ENCODE assay signal across 25 cellular contexts in genomic region chr15:41899854-41900442, GRCh38. TPM values are rescaled to one million over a fixed set of nuclear protein-coding genes. Genes with fewer than 3 reads are reported as not detected.
DNase-seq lines count a peak whose midpoint lies in the region; ATAC-seq and TF ChIP-seq lines count a peak whose summit lies in the region.
"Had no signal": no experiment of that assay in that cellular context is flagged by ENCODE, and none has a peak within 500 bp of the region (broad histone marks: within the 10 kb centered on the region; RNA-seq: fewer than 3 reads in every experiment).

No MANE protein-coding gene starts in this region.

- no peak for ATAC-seq in SK-N-SH treated with all-trans-retinoic acid at 6 μM for 48 hours
- ATAC-seq in HCT116: no peak
- no peak for ATAC-seq in HG03342 (IDR thresholded peaks at IDR 0.05; ENCODE audit: unreplicated experiment)
- no peak for ATAC-seq in GM23338
- ATAC-seq: A549, esophagus mucosa, gastrocnemius medialis, upper lobe of right lung had no signal

- H3K9me3 ChIP-seq in SK-N-SH (no peaks in the 10 kb centered on the region), HCT116 (ENCODE audit: control insufficient read depth in 1 of 2, insufficient read depth in 1 of 2, low read depth in 1 of 2, low read length in 2 of 2) (no peaks in the 10 kb centered on the region), WERI-Rb-1 (ENCODE audit: severe bottlenecking) (no peaks in the 10 kb centered on the region)
- H3K9me3 ChIP-seq: A549, gastrocnemius medialis, Peyer's patch, prostate gland, upper lobe of right lung had no signal

- H3K27ac ChIP-seq in SK-N-SH (ENCODE audit: low read depth in 2 of 2, low read length in 1 of 2) (peak overlapping the region in 1 of 2 experiments; percentile 53; a peak in 2 of 4 replicates), HCT116 (ENCODE audit: low read depth, low read length) (no peak overlapping the region), WERI-Rb-1 (peak overlapping the region; percentile 75), GM23338 (ENCODE audit: low read depth) (no peak overlapping the region)
- H3K27ac ChIP-seq: A549, gastrocnemius medialis, neural progenitor cell, Peyer's patch, prostate gland, SK-N-MC, skin epidermis, upper lobe of right lung had no signal

- 81% methylated on average over 6 of the region's 6 CpGs for WGBS in SK-N-SH (ENCODE audit: low lambda C conversion rate)

- BruUV-seq in HCT116 (replicated peaks; lab: Mats Ljungman, UMichigan): TSS peak; percentile 35

- H3K36me3 Mint-ChIP-seq in nephron (ENCODE audit: low read depth) (peaks cover 13% of the 10 kb centered on the region), GM23338 (ENCODE audit: low read depth) (peaks cover 32% of the 10 kb centered on the region)
- H3K36me3 Mint-ChIP-seq: neural progenitor cell had no signal

- no peaks in the 10 kb centered on the region for H4K20me1 ChIP-seq in SK-N-SH (ENCODE audit: insufficient read depth)
- no peaks in the 10 kb centered on the region for H4K20me1 ChIP-seq in HCT116 (ENCODE audit: insufficient read depth)
- peaks cover 8% of the 10 kb centered on the region; the same call in 1 of the 2 replicates for H4K20me1 ChIP-seq in GM23338 (replicated peaks; ENCODE audit: insufficient read depth)

- TF ChIP-seq RAD21 in SK-N-SH (IDR thresholded peaks at IDR 0.05; ENCODE audit: low read length) (peak; percentile 21), HCT116 (IDR thresholded peaks at IDR 0.05; ENCODE audit: low read depth) (no peak)

- DNase-seq in SK-N-SH (no peak), HCT116 (ENCODE audit: low read depth, low spot score) (no peak), WERI-Rb-1 (peak; percentile 68), GM23338 (ENCODE audit: low spot score) (no peak), T-helper 2 cell (no peak)
- DNase-seq: activated CD4-positive, alpha-beta T cell treated with anti-CD3 and anti-CD28 coated beads, Interleukin-2, amount 10 ng/mL, durations not matched to agents 24 days and 14 days; activated gamma-delta T cell treated with Interleukin-2 at 50 U/mL for 16 hours; amniotic stem cell; effector CD4-positive, alpha-beta T cell; gastrocnemius medialis; KBM-7; NCI-H1092 treated with DMSO at 0.1 percent for 48 hours; NCI-H774; Peyer's patch; stimulated activated CD4-positive, alpha-beta T cell treated with anti-CD3 and anti-CD28 coated beads, Interleukin-4, amount 100 ng/mL, for 1 hour; upper lobe of right lung had no signal

- no peak for TF ChIP-seq POLR2A in HCT116 (IDR thresholded peaks at IDR 0.05; ENCODE audit: borderline replicate concordance, extremely low read depth, insufficient read depth, insufficient read length)

- intact Hi-C loops in HCT116 (cut with micrococcal nuclease): loop anchor here (5.0 to 10.0 kb wide), 3 partner anchors 73 to 433 kb away; partner anchors contain the start of gene JMJD7

- H3K79me2 ChIP-seq in SK-N-SH (ENCODE audit: insufficient read depth) (no peaks in the 10 kb centered on the region), HCT116 (ENCODE audit: insufficient read depth, low read length) (no peaks in the 10 kb centered on the region), GM23338 (replicated peaks; ENCODE audit: insufficient read depth) (0 out of 2 replicates have a peak, but pooled peaks cover 3% of the 10 kb centered on the region)

- H3K9ac ChIP-seq in SK-N-SH (no peak overlapping the region), HCT116 (ENCODE audit: low read length) (no peak overlapping the region)
- H3K9ac ChIP-seq: neural progenitor cell had no signal

- H3K4me2 ChIP-seq in SK-N-SH (no peak overlapping the region), HCT116 (ENCODE audit: low read length) (no peak overlapping the region), GM23338 (no peak overlapping the region)
- H3K4me2 ChIP-seq: A549, neural progenitor cell had no signal

- H3F3A ChIP-seq in SK-N-SH (replicated peaks; ENCODE audit: insufficient read depth): peaks cover 15% of the 10 kb centered on the region
- peaks cover 3% of the 10 kb centered on the region; the same call in 1 of the 2 replicates for H3F3A ChIP-seq in GM23338 (replicated peaks; ENCODE audit: low read depth)

- H3K4me1 Mint-ChIP-seq in nephron (peaks cover 62% of the 10 kb centered on the region), GM23338 (peaks cover 3% of the 10 kb centered on the region; the same call in 2 of the 3 replicates)

- no peak overlapping the region for H3K4me3 ChIP-seq in SK-N-SH (ENCODE audit: low read depth in 2 of 2, low read length in 1 of 2)
- no peak overlapping the region for H3K4me3 ChIP-seq in HCT116 (replicated peaks in 1 of 2; ENCODE audit: low read depth in 1 of 2, low read length in 2 of 2)
- H3K4me3 ChIP-seq in WERI-Rb-1 (ENCODE audit: low read depth, low read length): no peak overlapping the region
- no peak overlapping the region for H3K4me3 ChIP-seq in GM23338
- H3K4me3 ChIP-seq: A549, gastrocnemius medialis, neural progenitor cell, Peyer's patch, prostate gland, SK-N-MC, skin epidermis, upper lobe of right lung had no signal

- H2AFZ ChIP-seq in SK-N-SH (ENCODE audit: low read depth) (no peak overlapping the region), HCT116 (ENCODE audit: low read depth, low read length, poor library complexity, severe bottlenecking) (no peak overlapping the region), GM23338 (no peak overlapping the region)
- H2AFZ ChIP-seq: neural progenitor cell had no signal

- H3K27me3 Mint-ChIP-seq in nephron (ENCODE audit: low read depth): peaks cover 4% of the 10 kb centered on the region
- H3K27me3 Mint-ChIP-seq in GM23338 (ENCODE audit: insufficient read depth, low read depth, poor library complexity): peaks cover 10% of the 10 kb centered on the region
- H3K27me3 Mint-ChIP-seq: activated CD4-positive, alpha-beta T cell treated with anti-CD3 and anti-CD28 coated beads, Interleukin-2, amount 10 ng/mL, durations not matched to agents 24 days and 14 days had no signal

- H3K36me3 ChIP-seq in SK-N-SH (replicated peaks in 1 of 2; ENCODE audit: control insufficient read depth in 1 of 2, insufficient read depth in 2 of 2, low read length in 1 of 2) (peaks cover 9 to 12% of the 10 kb centered on the region in 2 experiments), HCT116 (ENCODE audit: control insufficient read depth in 1 of 2, insufficient read depth in 2 of 2, low read length in 2 of 2) (peaks cover 3 to 6% of the 10 kb centered on the region in 2 experiments; a peak in 1 of 4 replicates), WERI-Rb-1 (peaks cover 5% of the 10 kb centered on the region; the same call in 1 of the 2 replicates), GM23338 (ENCODE audit: insufficient read depth) (peaks cover 3% of the 10 kb centered on the region; the same call in 1 of the 2 replicates)
- H3K36me3 ChIP-seq: neural progenitor cell, prostate gland had no signal

- H3K4me3 Mint-ChIP-seq in nephron (no peak overlapping the region), GM23338 (no peak overlapping the region)
- H3K4me3 Mint-ChIP-seq: activated CD4-positive, alpha-beta T cell treated with anti-CD3 and anti-CD28 coated beads, Interleukin-2, amount 10 ng/mL, durations not matched to agents 24 days and 14 days; neural progenitor cell had no signal

- CTCF ChIA-PET in SK-N-SH (lab: Yijun Ruan, JAX) (interaction anchor here (0.7 to 5.9 kb wide), 4 partner anchors 125 to 415 kb away, joined by 3 to 77 read pairs (median 4); partner anchors contain the start of gene MAPKBP1), HCT116 (lab: Charles Lee) (no interaction called here)

- H3K9me3 Mint-ChIP-seq in nephron (no peaks in the 10 kb centered on the region), GM23338 (no peaks in the 10 kb centered on the region)
- H3K9me3 Mint-ChIP-seq: activated CD4-positive, alpha-beta T cell treated with anti-CD3 and anti-CD28 coated beads, Interleukin-2, amount 10 ng/mL, durations not matched to agents 24 days and 14 days; neural progenitor cell had no signal

- H3K9me2 ChIP-seq in SK-N-SH (no peaks in the 10 kb centered on the region), HCT116 (ENCODE audit: insufficient read depth) (no peaks in the 10 kb centered on the region), GM23338 (ENCODE audit: insufficient read depth) (no peaks in the 10 kb centered on the region)

- RAD21 ChIA-PET in HCT116 (lab: Charles Lee; ENCODE audit: low non-redundant PET in 1 of 2, low total read pairs in 2 of 2, uncharacterized antibody in 2 of 2, unreplicated experiment in 2 of 2): no interaction called here

- H3K4me1 ChIP-seq in SK-N-SH (ENCODE audit: control insufficient read depth in 1 of 2, insufficient read depth in 2 of 2, low read depth in 1 of 2, low read length in 1 of 2): peaks cover 3 to 23% of the 10 kb centered on the region in 2 experiments; a peak in 3 of 4 replicates
- H3K4me1 ChIP-seq in HCT116 (ENCODE audit: control insufficient read depth in 1 of 2, insufficient read depth in 2 of 2, low read length in 2 of 2): peaks cover 5% of the 10 kb centered on the region in 2 experiments
- no peaks in the 10 kb centered on the region for H3K4me1 ChIP-seq in GM23338 (ENCODE audit: insufficient read depth)
- H3K4me1 ChIP-seq: prostate gland had no signal

- POLR2A ChIA-PET in SK-N-SH (lab: Yijun Ruan, JAX) (no interaction called here), HCT116 (lab: Charles Lee) (no interaction called here)

- TF ChIP-seq EP300 in SK-N-SH (IDR thresholded peaks at IDR 0.05; ENCODE audit: borderline replicate concordance in 1 of 2, low read depth in 1 of 2, low read length in 1 of 2): no peak

- peak overlapping the region; percentile 8 to 28 (median 15) for H3K27ac Mint-ChIP-seq in nephron
- H3K27ac Mint-ChIP-seq in GM23338: no peak overlapping the region
- H3K27ac Mint-ChIP-seq: activated CD4-positive, alpha-beta T cell treated with anti-CD3 and anti-CD28 coated beads, Interleukin-2, amount 10 ng/mL, durations not matched to agents 24 days and 14 days; neural progenitor cell had no signal

- H3K27me3 ChIP-seq in SK-N-SH (ENCODE audit: insufficient read depth) (no peaks in the 10 kb centered on the region), HCT116 (ENCODE audit: insufficient read depth, low read length) (no peaks in the 10 kb centered on the region), WERI-Rb-1 (ENCODE audit: insufficient read depth, low read depth, severe bottlenecking) (no peaks in the 10 kb centered on the region), GM23338 (ENCODE audit: insufficient read depth) (no peaks in the 10 kb centered on the region)
- H3K27me3 ChIP-seq: gastrocnemius medialis, neural progenitor cell, Peyer's patch, upper lobe of right lung had no signal

- TF ChIP-seq CTCF in SK-N-SH (IDR thresholded peaks at IDR 0.05) (no peak), HCT116 (IDR thresholded peaks at IDR 0.05 in 2 of 3, conservative IDR thresholded peaks at IDR 0.05 in 1 of 3; ENCODE audit: borderline replicate concordance in 1 of 3, insufficient read depth in 1 of 3, low read depth in 2 of 3, low read length in 2 of 3) (no peak), WERI-Rb-1 (IDR thresholded peaks at IDR 0.05; ENCODE audit: low read depth, low read length) (no peak), nephron (IDR thresholded peaks at IDR 0.05; ENCODE audit: unreplicated experiment in 3 of 3) (no peak), GM23338 (conservative IDR thresholded peaks at IDR 0.05; ENCODE audit: low read depth in 2 of 2) (no peak)

RNA-seq across cellular contexts. Expression of gene SPTBN5, which starts 6.1 kb away (rescaled TPM):
- polyA plus RNA-seq in SK-N-SH (2012; rRNA removed) (0.23 TPM in 2 replicates), GM23338 (2016; fragmentation: Nextera tagmentation; extraction: Ambion mirVana) (0.31 and 0.57 TPM in 2 replicates)
- polyA plus RNA-seq in SK-N-SH (2012; cell fraction: cytosol; rRNA removed): 0.05 TPM in 2 replicates
- 1.2 and 1.7 TPM in 2 replicates for polyA plus RNA-seq in SK-N-SH (2012; cell fraction: nucleus; rRNA removed)
- 0.96 TPM for total RNA-seq in HCT116 (2021; ENCODE audit: unreplicated experiment)
- 0.76 and 0.90 TPM in 2 replicates for polyA plus RNA-seq in HCT116 (2012)
- total RNA-seq in GM23338 (2014; rRNA removed; shearing (Covaris generic)): 1.0 and 1.1 TPM in 2 replicates
